In genomic region chr13:37546087-37546486, GRCh38 we compare ENCODE assay signal across 1 cellular context.
TF ChIP-seq lines count a peak whose summit lies in the region.

No MANE protein-coding gene starts in this region.

TF ChIP-seq in GM23338, 12 proteins besides CTCF, POLR2A, EP300 and RAD21 (continued from another document):
- TF ChIP-seq ZNF462 (CRISPR knock-in tag; IDR thresholded peaks at IDR 0.05) (no peak), REST (IDR thresholded peaks at IDR 0.05; ENCODE audit: unreplicated experiment) (no peak), EZH2 (IDR thresholded peaks at IDR 0.05; ENCODE audit: low read depth, unreplicated experiment) (no peak), POLR2AphosphoS5 (IDR thresholded peaks at IDR 0.05; ENCODE audit: low read depth) (no peak), STAT1 (IDR thresholded peaks at IDR 0.05; ENCODE audit: unreplicated experiment) (no peak), ZNF331 (CRISPR knock-in tag; IDR thresholded peaks at IDR 0.05; ENCODE audit: low read depth) (no peak), ETS1 (IDR thresholded peaks at IDR 0.05) (no peak), ZNF114 (CRISPR knock-in tag; IDR thresholded peaks at IDR 0.05) (no peak), NANOG (IDR thresholded peaks at IDR 0.05; ENCODE audit: borderline replicate concordance) (no peak)
